Comparison of ENCODE assay signal across 1 cellular context in the genomic region with DNA sequence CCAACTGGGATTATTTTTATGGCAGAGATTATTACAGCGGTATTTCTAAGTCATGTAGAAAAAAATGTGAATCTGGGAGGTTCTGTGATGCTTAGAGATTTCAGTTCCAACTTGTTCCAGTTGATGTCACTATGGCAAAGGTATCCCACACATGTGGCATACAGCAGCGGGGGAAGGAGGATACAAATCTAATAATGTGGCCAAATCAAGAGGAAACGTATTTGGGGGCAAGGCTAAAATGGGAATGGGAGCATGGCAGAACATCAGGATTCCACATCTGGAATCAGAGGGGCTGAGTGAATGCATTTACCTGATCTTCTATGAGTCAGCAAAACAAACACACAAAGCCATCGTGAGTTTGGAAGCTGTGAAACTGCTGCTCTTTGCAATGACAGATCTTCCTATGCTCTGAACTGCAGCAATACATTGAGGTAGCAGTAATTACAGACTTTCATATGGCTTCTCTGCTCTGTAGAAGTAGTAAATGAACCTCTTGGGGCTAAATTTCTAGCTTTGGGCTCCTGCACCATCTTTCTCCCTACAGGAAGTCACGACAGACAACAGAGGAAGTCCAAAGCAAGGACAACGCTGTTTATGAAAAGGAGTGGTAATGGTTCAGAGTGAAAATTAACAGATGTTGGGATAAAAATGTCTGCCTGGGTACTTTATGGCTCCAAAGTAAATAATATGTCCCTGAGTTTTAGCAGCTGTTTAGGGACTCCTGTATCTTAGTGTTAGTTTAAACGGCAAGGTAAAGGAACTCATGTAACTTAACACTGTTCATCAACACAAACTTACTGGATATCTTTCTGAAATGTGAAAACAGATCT.
A peak's percentile ranks its signal among the peaks of the same experiment; 100 is the strongest.
TF ChIP-seq lines count a peak whose summit lies in the region.

No MANE protein-coding gene starts in this region.

TF ChIP-seq in HEK293, 187 proteins besides CTCF, POLR2A, EP300 and RAD21 (continued from another document):
- TF ChIP-seq MZF1 (tag by site-specific recombination; IDR thresholded peaks at IDR 0.05; ENCODE audit: borderline replicate concordance) (peak; percentile 69), ZNF324 (tag by site-specific recombination; IDR thresholded peaks at IDR 0.05) (no peak), IKZF3 (tag by site-specific recombination; IDR thresholded peaks at IDR 0.05) (peak; percentile 44; the same call in 1 of the 2 replicates), ZNF341 (tag by site-specific recombination; IDR thresholded peaks at IDR 0.05; ENCODE audit: low read depth) (no peak), GLI2 (tag by site-specific recombination; IDR thresholded peaks at IDR 0.05; ENCODE audit: borderline replicate concordance, low read depth) (no peak), REPIN1 (tag by site-specific recombination; IDR thresholded peaks at IDR 0.05; ENCODE audit: low read depth) (no peak), ZNF416 (tag by site-specific recombination; IDR thresholded peaks at IDR 0.05) (no peak), ZNF629 (tag by site-specific recombination; IDR thresholded peaks at IDR 0.05) (no peak; the same call in 1 of the 2 replicates), ZNF184 (tag by site-specific recombination; IDR thresholded peaks at IDR 0.05) (no peak), ZNF626 (tag by site-specific recombination; IDR thresholded peaks at IDR 0.05) (no peak), EGR2 (tag by site-specific recombination; IDR thresholded peaks at IDR 0.05; ENCODE audit: low read depth) (peak; percentile 23; the same call in 1 of the 2 replicates), ZNF76 (tag by site-specific recombination; IDR thresholded peaks at IDR 0.05; ENCODE audit: borderline replicate concordance, low read depth) (no peak), ZNF664 (tag by site-specific recombination; IDR thresholded peaks at IDR 0.05) (no peak), SP2 (tag by site-specific recombination; IDR thresholded peaks at IDR 0.05) (no peak), ZNF169 (tag by site-specific recombination; IDR thresholded peaks at IDR 0.05) (no peak), ZBTB17 (tag by site-specific recombination; IDR thresholded peaks at IDR 0.05) (peak; percentile 43; the same call in 1 of the 2 replicates), ZNF274 (IDR thresholded peaks at IDR 0.05; ENCODE audit: low read length) (no peak), ZNF274 (tag by site-specific recombination; IDR thresholded peaks at IDR 0.05; ENCODE audit: borderline replicate concordance) (no peak), ZNF670 (tag by site-specific recombination; IDR thresholded peaks at IDR 0.05; ENCODE audit: low read depth) (no peak), ZNF654 (tag by site-specific recombination; IDR thresholded peaks at IDR 0.05; ENCODE audit: low read depth) (peak; percentile 75), ZNF354C (tag by site-specific recombination; IDR thresholded peaks at IDR 0.05; ENCODE audit: borderline replicate concordance, low read depth) (no peak), TRIM28 (IDR thresholded peaks at IDR 0.05; ENCODE audit: borderline replicate concordance, low read length) (peak; percentile 63)
- TF ChIP-seq, protein P1, sequence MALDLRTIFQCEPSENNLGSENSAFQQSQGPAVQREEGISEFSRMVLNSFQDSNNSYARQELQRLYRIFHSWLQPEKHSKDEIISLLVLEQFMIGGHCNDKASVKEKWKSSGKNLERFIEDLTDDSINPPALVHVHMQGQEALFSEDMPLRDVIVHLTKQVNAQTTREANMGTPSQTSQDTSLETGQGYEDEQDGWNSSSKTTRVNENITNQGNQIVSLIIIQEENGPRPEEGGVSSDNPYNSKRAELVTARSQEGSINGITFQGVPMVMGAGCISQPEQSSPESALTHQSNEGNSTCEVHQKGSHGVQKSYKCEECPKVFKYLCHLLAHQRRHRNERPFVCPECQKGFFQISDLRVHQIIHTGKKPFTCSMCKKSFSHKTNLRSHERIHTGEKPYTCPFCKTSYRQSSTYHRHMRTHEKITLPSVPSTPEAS (tag by site-specific recombination; IDR thresholded peaks at IDR 0.05), result no peak
- TF ChIP-seq, protein P2, sequence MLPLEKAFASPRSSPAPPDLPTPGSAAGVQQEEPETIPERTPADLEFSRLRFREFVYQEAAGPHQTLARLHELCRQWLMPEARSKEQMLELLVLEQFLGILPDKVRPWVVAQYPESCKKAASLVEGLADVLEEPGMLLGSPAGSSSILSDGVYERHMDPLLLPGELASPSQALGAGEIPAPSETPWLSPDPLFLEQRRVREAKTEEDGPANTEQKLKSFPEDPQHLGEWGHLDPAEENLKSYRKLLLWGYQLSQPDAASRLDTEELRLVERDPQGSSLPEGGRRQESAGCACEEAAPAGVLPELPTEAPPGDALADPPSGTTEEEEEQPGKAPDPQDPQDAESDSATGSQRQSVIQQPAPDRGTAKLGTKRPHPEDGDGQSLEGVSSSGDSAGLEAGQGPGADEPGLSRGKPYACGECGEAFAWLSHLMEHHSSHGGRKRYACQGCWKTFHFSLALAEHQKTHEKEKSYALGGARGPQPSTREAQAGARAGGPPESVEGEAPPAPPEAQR (tag by site-specific recombination; IDR thresholded peaks at IDR 0.05), result no peak
- TF ChIP-seq, protein P3, sequence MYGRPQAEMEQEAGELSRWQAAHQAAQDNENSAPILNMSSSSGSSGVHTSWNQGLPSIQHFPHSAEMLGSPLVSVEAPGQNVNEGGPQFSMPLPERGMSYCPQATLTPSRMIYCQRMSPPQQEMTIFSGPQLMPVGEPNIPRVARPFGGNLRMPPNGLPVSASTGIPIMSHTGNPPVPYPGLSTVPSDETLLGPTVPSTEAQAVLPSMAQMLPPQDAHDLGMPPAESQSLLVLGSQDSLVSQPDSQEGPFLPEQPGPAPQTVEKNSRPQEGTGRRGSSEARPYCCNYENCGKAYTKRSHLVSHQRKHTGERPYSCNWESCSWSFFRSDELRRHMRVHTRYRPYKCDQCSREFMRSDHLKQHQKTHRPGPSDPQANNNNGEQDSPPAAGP (tag by site-specific recombination; IDR thresholded peaks at IDR 0.05), result no peak
- TF ChIP-seq, protein P4, sequence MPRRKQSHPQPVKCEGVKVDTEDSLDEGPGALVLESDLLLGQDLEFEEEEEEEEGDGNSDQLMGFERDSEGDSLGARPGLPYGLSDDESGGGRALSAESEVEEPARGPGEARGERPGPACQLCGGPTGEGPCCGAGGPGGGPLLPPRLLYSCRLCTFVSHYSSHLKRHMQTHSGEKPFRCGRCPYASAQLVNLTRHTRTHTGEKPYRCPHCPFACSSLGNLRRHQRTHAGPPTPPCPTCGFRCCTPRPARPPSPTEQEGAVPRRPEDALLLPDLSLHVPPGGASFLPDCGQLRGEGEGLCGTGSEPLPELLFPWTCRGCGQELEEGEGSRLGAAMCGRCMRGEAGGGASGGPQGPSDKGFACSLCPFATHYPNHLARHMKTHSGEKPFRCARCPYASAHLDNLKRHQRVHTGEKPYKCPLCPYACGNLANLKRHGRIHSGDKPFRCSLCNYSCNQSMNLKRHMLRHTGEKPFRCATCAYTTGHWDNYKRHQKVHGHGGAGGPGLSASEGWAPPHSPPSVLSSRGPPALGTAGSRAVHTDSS (tag by site-specific recombination; IDR thresholded peaks at IDR 0.05), result no peak
- TF ChIP-seq, protein P5, sequence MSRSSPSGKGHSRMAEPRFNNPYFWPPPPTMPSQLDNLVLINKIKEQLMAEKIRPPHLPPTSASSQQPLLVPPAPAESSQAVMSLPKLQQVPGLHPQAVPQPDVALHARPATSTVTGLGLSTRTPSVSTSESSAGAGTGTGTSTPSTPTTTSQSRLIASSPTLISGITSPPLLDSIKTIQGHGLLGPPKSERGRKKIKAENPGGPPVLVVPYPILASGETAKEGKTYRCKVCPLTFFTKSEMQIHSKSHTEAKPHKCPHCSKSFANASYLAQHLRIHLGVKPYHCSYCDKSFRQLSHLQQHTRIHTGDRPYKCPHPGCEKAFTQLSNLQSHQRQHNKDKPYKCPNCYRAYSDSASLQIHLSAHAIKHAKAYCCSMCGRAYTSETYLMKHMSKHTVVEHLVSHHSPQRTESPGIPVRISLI (tag by site-specific recombination; IDR thresholded peaks at IDR 0.05), result peak; percentile 59
- TF ChIP-seq, protein P6, sequence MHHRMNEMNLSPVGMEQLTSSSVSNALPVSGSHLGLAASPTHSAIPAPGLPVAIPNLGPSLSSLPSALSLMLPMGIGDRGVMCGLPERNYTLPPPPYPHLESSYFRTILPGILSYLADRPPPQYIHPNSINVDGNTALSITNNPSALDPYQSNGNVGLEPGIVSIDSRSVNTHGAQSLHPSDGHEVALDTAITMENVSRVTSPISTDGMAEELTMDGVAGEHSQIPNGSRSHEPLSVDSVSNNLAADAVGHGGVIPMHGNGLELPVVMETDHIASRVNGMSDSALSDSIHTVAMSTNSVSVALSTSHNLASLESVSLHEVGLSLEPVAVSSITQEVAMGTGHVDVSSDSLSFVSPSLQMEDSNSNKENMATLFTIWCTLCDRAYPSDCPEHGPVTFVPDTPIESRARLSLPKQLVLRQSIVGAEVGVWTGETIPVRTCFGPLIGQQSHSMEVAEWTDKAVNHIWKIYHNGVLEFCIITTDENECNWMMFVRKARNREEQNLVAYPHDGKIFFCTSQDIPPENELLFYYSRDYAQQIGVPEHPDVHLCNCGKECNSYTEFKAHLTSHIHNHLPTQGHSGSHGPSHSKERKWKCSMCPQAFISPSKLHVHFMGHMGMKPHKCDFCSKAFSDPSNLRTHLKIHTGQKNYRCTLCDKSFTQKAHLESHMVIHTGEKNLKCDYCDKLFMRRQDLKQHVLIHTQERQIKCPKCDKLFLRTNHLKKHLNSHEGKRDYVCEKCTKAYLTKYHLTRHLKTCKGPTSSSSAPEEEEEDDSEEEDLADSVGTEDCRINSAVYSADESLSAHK (tag by site-specific recombination; IDR thresholded peaks at IDR 0.05), result 0 out of 2 replicates have a peak, but pooled peaks have one; percentile 52
